1 cellular context compared by ENCODE assay signal in the genomic region with DNA sequence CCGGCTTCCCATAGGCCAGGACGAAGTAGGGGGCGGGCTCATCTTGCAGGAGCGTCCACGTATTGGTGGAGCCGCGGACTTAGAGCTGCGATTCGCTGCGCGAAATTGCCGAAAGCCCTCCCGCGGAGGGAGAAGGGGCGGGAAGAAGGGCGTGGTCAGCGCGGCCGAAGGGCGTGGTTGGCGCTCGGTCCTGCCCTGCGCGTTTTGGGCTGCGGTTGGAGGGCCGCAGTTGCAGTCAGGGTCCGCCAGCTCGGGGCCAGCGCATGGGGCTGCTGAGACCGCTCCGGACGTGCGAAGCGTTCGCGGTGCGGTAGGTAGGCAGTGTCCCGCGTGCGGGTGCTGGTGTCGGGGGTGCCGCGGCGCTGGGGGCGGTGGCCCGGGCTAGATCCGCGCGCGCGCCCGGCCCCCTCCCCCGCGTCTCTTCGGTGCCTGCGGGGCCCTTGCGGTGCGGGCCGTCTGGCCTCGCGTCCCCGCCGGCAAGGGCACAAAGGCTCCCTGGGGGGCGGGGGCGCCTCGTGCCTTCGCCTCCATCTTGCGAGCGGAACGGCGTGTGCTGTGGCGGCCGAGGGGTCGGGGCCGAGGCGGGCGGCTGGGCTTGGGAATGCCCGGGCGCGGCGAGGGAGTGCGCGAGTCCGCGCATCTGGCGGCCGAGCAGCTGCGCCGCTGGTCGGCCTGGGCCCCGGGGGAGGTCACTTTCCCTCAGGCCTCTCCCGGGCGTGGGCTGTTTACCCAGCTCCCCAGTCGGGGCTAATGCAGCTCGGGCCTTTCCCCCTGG.
A peak's percentile ranks its signal among the peaks of the same experiment; 100 is the strongest.
TF ChIP-seq lines count a peak whose summit lies in the region.

A gene with protein sequence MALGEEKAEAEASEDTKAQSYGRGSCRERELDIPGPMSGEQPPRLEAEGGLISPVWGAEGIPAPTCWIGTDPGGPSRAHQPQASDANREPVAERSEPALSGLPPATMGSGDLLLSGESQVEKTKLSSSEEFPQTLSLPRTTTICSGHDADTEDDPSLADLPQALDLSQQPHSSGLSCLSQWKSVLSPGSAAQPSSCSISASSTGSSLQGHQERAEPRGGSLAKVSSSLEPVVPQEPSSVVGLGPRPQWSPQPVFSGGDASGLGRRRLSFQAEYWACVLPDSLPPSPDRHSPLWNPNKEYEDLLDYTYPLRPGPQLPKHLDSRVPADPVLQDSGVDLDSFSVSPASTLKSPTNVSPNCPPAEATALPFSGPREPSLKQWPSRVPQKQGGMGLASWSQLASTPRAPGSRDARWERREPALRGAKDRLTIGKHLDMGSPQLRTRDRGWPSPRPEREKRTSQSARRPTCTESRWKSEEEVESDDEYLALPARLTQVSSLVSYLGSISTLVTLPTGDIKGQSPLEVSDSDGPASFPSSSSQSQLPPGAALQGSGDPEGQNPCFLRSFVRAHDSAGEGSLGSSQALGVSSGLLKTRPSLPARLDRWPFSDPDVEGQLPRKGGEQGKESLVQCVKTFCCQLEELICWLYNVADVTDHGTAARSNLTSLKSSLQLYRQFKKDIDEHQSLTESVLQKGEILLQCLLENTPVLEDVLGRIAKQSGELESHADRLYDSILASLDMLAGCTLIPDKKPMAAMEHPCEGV (plus strand): TSS at position 202 of the 775 bp plus-strand sequence. CDS start 13,029 bp downstream, outside the sequence.

TF ChIP-seq in K562, 482 proteins besides CTCF, POLR2A, EP300 and RAD21 (continued from another document and continues in another):
- TF ChIP-seq GABPA (tag; conservative IDR thresholded peaks at IDR 0.05; ENCODE audit: low read depth) (no peak), RBM14 (IDR thresholded peaks at IDR 0.05; ENCODE audit: borderline replicate concordance, insufficient read depth, low read depth, low read length) (no peak), MYBL2 (IDR thresholded peaks at IDR 0.05; ENCODE audit: low read depth) (no peak), MYBL2 (CRISPR knock-in tag; IDR thresholded peaks at IDR 0.05; ENCODE audit: borderline replicate concordance) (no peak), BCOR (IDR thresholded peaks at IDR 0.05) (no peak), MAFG (tag; conservative IDR thresholded peaks at IDR 0.05) (no peak), HMGN3 (IDR thresholded peaks at IDR 0.05; ENCODE audit: borderline replicate concordance, extremely low read depth, insufficient read length, low read depth, low read length) (peak; percentile 58), RBBP5 (IDR thresholded peaks at IDR 0.05; ENCODE audit: borderline replicate concordance, insufficient read depth, low read length, poor library complexity, severe bottlenecking) (no peak), ETV5 (CRISPR knock-in tag; IDR thresholded peaks at IDR 0.05; ENCODE audit: low read depth) (no peak), ZZZ3 (IDR thresholded peaks at IDR 0.05) (no peak), ASH1L (IDR thresholded peaks at IDR 0.05; ENCODE audit: borderline replicate concordance, low read depth, partially characterized antibody) (peak; percentile 93), ZNF140 (CRISPR knock-in tag; IDR thresholded peaks at IDR 0.05) (no peak), BCL6 (CRISPR knock-in tag; IDR thresholded peaks at IDR 0.05) (no peak), CAMTA2 (CRISPR knock-in tag; conservative IDR thresholded peaks at IDR 0.05) (no peak), SIRT6 (IDR thresholded peaks at IDR 0.05; ENCODE audit: low read depth, low read length) (no peak), OTX1 (CRISPR knock-in tag; IDR thresholded peaks at IDR 0.05) (no peak), MXI1 (IDR thresholded peaks at IDR 0.05; ENCODE audit: low read depth, low read length) (no peak), TRIM28 (IDR thresholded peaks at IDR 0.05) (no peak), FOXJ2 (tag; IDR thresholded peaks at IDR 0.05) (no peak), HNRNPLL (IDR thresholded peaks at IDR 0.05; ENCODE audit: low read depth, low read length, poor library complexity, severe bottlenecking) (peak; percentile 86), TOE1 (IDR thresholded peaks at IDR 0.05; ENCODE audit: borderline replicate concordance) (no peak), TOE1 (CRISPR knock-in tag; IDR thresholded peaks at IDR 0.05; ENCODE audit: borderline replicate concordance, low read depth) (no peak), ARNT (IDR thresholded peaks at IDR 0.05) (no peak), SLC30A9 (CRISPR knock-in tag; IDR thresholded peaks at IDR 0.05) (no peak), SMARCA4 (IDR thresholded peaks at IDR 0.05) (no peak), SOX6 (IDR thresholded peaks at IDR 0.05) (no peak), ZNF41 (CRISPR knock-in tag; conservative IDR thresholded peaks at IDR 0.05) (no peak), NFYB (IDR thresholded peaks at IDR 0.05; ENCODE audit: extremely low read depth, insufficient read length) (peak; percentile 81), ZNF77 (CRISPR knock-in tag; IDR thresholded peaks at IDR 0.05) (no peak)
- TF ChIP-seq, protein P1, sequence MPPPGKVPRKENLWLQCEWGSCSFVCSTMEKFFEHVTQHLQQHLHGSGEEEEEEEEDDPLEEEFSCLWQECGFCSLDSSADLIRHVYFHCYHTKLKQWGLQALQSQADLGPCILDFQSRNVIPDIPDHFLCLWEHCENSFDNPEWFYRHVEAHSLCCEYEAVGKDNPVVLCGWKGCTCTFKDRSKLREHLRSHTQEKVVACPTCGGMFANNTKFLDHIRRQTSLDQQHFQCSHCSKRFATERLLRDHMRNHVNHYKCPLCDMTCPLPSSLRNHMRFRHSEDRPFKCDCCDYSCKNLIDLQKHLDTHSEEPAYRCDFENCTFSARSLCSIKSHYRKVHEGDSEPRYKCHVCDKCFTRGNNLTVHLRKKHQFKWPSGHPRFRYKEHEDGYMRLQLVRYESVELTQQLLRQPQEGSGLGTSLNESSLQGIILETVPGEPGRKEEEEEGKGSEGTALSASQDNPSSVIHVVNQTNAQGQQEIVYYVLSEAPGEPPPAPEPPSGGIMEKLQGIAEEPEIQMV (tag; conservative IDR thresholded peaks at IDR 0.05; ENCODE audit: low read depth), result no peak
- TF ChIP-seq, protein P2, sequence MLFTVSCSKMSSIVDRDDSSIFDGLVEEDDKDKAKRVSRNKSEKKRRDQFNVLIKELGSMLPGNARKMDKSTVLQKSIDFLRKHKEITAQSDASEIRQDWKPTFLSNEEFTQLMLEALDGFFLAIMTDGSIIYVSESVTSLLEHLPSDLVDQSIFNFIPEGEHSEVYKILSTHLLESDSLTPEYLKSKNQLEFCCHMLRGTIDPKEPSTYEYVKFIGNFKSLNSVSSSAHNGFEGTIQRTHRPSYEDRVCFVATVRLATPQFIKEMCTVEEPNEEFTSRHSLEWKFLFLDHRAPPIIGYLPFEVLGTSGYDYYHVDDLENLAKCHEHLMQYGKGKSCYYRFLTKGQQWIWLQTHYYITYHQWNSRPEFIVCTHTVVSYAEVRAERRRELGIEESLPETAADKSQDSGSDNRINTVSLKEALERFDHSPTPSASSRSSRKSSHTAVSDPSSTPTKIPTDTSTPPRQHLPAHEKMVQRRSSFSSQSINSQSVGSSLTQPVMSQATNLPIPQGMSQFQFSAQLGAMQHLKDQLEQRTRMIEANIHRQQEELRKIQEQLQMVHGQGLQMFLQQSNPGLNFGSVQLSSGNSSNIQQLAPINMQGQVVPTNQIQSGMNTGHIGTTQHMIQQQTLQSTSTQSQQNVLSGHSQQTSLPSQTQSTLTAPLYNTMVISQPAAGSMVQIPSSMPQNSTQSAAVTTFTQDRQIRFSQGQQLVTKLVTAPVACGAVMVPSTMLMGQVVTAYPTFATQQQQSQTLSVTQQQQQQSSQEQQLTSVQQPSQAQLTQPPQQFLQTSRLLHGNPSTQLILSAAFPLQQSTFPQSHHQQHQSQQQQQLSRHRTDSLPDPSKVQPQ (CRISPR knock-in tag; IDR thresholded peaks at IDR 0.05; ENCODE audit: borderline replicate concordance), result no peak
- TF ChIP-seq, protein P3, sequence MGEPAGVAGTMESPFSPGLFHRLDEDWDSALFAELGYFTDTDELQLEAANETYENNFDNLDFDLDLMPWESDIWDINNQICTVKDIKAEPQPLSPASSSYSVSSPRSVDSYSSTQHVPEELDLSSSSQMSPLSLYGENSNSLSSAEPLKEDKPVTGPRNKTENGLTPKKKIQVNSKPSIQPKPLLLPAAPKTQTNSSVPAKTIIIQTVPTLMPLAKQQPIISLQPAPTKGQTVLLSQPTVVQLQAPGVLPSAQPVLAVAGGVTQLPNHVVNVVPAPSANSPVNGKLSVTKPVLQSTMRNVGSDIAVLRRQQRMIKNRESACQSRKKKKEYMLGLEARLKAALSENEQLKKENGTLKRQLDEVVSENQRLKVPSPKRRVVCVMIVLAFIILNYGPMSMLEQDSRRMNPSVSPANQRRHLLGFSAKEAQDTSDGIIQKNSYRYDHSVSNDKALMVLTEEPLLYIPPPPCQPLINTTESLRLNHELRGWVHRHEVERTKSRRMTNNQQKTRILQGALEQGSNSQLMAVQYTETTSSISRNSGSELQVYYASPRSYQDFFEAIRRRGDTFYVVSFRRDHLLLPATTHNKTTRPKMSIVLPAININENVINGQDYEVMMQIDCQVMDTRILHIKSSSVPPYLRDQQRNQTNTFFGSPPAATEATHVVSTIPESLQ (CRISPR knock-in tag; IDR thresholded peaks at IDR 0.05), result no peak
- TF ChIP-seq, protein P4, sequence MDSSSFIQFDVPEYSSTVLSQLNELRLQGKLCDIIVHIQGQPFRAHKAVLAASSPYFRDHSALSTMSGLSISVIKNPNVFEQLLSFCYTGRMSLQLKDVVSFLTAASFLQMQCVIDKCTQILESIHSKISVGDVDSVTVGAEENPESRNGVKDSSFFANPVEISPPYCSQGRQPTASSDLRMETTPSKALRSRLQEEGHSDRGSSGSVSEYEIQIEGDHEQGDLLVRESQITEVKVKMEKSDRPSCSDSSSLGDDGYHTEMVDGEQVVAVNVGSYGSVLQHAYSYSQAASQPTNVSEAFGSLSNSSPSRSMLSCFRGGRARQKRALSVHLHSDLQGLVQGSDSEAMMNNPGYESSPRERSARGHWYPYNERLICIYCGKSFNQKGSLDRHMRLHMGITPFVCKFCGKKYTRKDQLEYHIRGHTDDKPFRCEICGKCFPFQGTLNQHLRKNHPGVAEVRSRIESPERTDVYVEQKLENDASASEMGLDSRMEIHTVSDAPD (CRISPR knock-in tag; IDR thresholded peaks at IDR 0.05), result no peak
- TF ChIP-seq, protein P5, sequence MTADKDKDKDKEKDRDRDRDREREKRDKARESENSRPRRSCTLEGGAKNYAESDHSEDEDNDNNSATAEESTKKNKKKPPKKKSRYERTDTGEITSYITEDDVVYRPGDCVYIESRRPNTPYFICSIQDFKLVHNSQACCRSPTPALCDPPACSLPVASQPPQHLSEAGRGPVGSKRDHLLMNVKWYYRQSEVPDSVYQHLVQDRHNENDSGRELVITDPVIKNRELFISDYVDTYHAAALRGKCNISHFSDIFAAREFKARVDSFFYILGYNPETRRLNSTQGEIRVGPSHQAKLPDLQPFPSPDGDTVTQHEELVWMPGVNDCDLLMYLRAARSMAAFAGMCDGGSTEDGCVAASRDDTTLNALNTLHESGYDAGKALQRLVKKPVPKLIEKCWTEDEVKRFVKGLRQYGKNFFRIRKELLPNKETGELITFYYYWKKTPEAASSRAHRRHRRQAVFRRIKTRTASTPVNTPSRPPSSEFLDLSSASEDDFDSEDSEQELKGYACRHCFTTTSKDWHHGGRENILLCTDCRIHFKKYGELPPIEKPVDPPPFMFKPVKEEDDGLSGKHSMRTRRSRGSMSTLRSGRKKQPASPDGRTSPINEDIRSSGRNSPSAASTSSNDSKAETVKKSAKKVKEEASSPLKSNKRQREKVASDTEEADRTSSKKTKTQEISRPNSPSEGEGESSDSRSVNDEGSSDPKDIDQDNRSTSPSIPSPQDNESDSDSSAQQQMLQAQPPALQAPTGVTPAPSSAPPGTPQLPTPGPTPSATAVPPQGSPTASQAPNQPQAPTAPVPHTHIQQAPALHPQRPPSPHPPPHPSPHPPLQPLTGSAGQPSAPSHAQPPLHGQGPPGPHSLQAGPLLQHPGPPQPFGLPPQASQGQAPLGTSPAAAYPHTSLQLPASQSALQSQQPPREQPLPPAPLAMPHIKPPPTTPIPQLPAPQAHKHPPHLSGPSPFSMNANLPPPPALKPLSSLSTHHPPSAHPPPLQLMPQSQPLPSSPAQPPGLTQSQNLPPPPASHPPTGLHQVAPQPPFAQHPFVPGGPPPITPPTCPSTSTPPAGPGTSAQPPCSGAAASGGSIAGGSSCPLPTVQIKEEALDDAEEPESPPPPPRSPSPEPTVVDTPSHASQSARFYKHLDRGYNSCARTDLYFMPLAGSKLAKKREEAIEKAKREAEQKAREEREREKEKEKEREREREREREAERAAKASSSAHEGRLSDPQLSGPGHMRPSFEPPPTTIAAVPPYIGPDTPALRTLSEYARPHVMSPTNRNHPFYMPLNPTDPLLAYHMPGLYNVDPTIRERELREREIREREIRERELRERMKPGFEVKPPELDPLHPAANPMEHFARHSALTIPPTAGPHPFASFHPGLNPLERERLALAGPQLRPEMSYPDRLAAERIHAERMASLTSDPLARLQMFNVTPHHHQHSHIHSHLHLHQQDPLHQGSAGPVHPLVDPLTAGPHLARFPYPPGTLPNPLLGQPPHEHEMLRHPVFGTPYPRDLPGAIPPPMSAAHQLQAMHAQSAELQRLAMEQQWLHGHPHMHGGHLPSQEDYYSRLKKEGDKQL (CRISPR knock-in tag; IDR thresholded peaks at IDR 0.05; ENCODE audit: borderline replicate concordance), result 0 out of 2 replicates have a peak, but pooled peaks have one; percentile 49
- TF ChIP-seq, protein P6, sequence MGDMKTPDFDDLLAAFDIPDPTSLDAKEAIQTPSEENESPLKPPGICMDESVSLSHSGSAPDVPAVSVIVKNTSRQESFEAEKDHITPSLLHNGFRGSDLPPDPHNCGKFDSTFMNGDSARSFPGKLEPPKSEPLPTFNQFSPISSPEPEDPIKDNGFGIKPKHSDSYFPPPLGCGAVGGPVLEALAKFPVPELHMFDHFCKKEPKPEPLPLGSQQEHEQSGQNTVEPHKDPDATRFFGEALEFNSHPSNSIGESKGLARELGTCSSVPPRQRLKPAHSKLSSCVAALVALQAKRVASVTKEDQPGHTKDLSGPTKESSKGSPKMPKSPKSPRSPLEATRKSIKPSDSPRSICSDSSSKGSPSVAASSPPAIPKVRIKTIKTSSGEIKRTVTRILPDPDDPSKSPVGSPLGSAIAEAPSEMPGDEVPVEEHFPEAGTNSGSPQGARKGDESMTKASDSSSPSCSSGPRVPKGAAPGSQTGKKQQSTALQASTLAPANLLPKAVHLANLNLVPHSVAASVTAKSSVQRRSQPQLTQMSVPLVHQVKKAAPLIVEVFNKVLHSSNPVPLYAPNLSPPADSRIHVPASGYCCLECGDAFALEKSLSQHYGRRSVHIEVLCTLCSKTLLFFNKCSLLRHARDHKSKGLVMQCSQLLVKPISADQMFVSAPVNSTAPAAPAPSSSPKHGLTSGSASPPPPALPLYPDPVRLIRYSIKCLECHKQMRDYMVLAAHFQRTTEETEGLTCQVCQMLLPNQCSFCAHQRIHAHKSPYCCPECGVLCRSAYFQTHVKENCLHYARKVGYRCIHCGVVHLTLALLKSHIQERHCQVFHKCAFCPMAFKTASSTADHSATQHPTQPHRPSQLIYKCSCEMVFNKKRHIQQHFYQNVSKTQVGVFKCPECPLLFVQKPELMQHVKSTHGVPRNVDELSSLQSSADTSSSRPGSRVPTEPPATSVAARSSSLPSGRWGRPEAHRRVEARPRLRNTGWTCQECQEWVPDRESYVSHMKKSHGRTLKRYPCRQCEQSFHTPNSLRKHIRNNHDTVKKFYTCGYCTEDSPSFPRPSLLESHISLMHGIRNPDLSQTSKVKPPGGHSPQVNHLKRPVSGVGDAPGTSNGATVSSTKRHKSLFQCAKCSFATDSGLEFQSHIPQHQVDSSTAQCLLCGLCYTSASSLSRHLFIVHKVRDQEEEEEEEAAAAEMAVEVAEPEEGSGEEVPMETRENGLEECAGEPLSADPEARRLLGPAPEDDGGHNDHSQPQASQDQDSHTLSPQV (IDR thresholded peaks at IDR 0.05), result no peak; the same call in none of the 2 replicates
